ENCODE assay signal across 8 cellular contexts in genomic region chr22:46537946-46538815, GRCh38. TPM values are rescaled to one million over a fixed set of nuclear protein-coding genes. Genes with fewer than 3 reads are reported as not detected.
DNase-seq lines count a peak whose midpoint lies in the region; ATAC-seq and TF ChIP-seq lines count a peak whose summit lies in the region.

No MANE protein-coding gene starts in this region.

- H3K9ac ChIP-seq in rectal smooth muscle tissue (ENCODE audit: low read length) = no peak overlapping the region

- DNase-seq in Peyer's patch (no peak), foreskin keratinocyte (peak; percentile 46 to 69), head of caudate nucleus (no peak), NCI-H446 (lab: John Stamatoyannopoulos, UW) (no peak)
- no peak for DNase-seq in stimulated activated CD4-positive, alpha-beta T cell treated with anti-CD3 and anti-CD28 coated beads, Interleukin-2, amount 100 ng/mL, for 24 hours

- H3K27ac ChIP-seq in Peyer's patch (peak overlapping the region in 1 of 4 donors; percentile 46), foreskin keratinocyte (peak overlapping the region; percentile 77), rectal smooth muscle tissue (ENCODE audit: low read depth, low read length) (no peak overlapping the region)

- no peaks in the 10 kb centered on the region for H3K9me3 ChIP-seq in Peyer's patch

- H3K4me1 ChIP-seq in Peyer's patch (peaks cover 0 to 18% (median 9%) of the 10 kb centered on the region in 4 donors), foreskin keratinocyte (peaks cover 7% of the 10 kb centered on the region), rectal smooth muscle tissue (ENCODE audit: control insufficient read depth, insufficient read depth, low read length) (no peaks in the 10 kb centered on the region)

- no peaks in the 10 kb centered on the region for H3K36me3 ChIP-seq in Peyer's patch
- no peaks in the 10 kb centered on the region for H3K36me3 ChIP-seq in rectal smooth muscle tissue (ENCODE audit: control insufficient read depth, insufficient read depth, low read length)

- intact Hi-C loops in head of caudate nucleus (cut with DNase I) = no loop called here

- H3K27me3 ChIP-seq in Peyer's patch (peaks cover 0 to 14% of the 10 kb centered on the region in 2 donors), foreskin keratinocyte (no peaks in the 10 kb centered on the region), rectal smooth muscle tissue (ENCODE audit: control insufficient read depth, insufficient read depth, low read length) (peaks cover 13% of the 10 kb centered on the region)

- TF ChIP-seq CTCF in Peyer's patch (IDR thresholded peaks at IDR 0.05) = no peak
- peak; percentile 13 for TF ChIP-seq CTCF in foreskin keratinocyte (conservative IDR thresholded peaks at IDR 0.05)

- ATAC-seq in foreskin keratinocyte (no peak), HG02981 (IDR thresholded peaks at IDR 0.05; ENCODE audit: unreplicated experiment) (no peak)

- no peak for TF ChIP-seq POLR2A in Peyer's patch (IDR thresholded peaks at IDR 0.05)

- peak overlapping the region; percentile 10; the same call in 1 of the 2 replicates for H3K4me3 ChIP-seq in GM08714 (ENCODE audit: low read length)
- H3K4me3 ChIP-seq in Peyer's patch = peak overlapping the region; percentile 24 to 56 (median 52)
- peak overlapping the region; percentile 32 for H3K4me3 ChIP-seq in rectal smooth muscle tissue (ENCODE audit: low read length)

RNA-seq across cellular contexts. Expression of gene CELSR1, which starts 0.8 kb away (rescaled TPM):
- total RNA-seq in Peyer's patch (10 to 100 TPM in 1 of 4 donors, 1 to 10 TPM in 3; 1.1 to 22.3 (median 1.5) TPM), foreskin keratinocyte (19.2 and 24.9 TPM in 2 replicates)
- polyA plus RNA-seq in foreskin keratinocyte = 9.8 and 13.1 TPM in 2 replicates

Comparison
In these comparisons a context has a peak if more than half of its experiments do, and no peak if none do; other contexts are left out.
1. DNase-seq: peak in foreskin keratinocyte (2 of 2); none in Peyer's patch (0 of 3), head of caudate nucleus (0 of 42), NCI-H446 (0 of 2) and stimulated activated CD4-positive, alpha-beta T cell treated with anti-CD3 and anti-CD28 coated beads, Interleukin-2, amount 100 ng/mL, for 24 hours (0 of 2).
2. Peak in every context shown above with its lines, with median percentiles within 50 percentile points of each other: H3K4me3 ChIP-seq.